ENCODE assay signal across 22 cellular contexts in the genomic region with DNA sequence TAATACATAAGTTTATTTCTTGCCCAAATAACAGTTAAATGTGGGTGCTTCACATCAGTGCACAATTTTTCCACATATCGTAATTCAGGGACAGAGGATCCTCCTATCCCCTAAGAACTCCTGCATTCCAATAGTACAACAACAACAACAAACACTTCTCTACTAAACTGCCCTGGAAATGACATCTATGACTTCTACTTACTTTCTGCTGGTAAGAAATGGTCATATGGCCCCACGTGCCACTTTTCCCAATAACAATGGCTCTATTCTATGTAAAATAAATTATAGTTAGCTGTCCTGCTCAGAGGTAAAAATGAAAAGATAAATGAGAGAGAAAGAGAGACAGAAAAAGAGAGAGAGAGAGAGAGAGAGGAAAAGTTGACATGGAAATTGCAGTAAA.
"Had no signal": no experiment of that assay in that cellular context is flagged by ENCODE, and none has a peak within 500 bp of the region (broad histone marks: within the 10 kb centered on the region; RNA-seq: fewer than 3 reads in every experiment).

No MANE protein-coding gene starts in this region.

- H3K27ac ChIP-seq: colonic mucosa, epithelial cell of prostate, esophagus squamous epithelium, gastroesophageal sphincter, heart left ventricle, left lung, lower lobe of right lung had no signal

- H3K27ac Mint-ChIP-seq: dendritic cell treated with granulocyte-macrophage colony-stimulating factor and Interleukin-4, amounts not matched to agents 40 ng/mL and 50 ng/mL, for 4 days; effector memory CD8-positive, alpha-beta T cell; endodermal cell; mesothelial cell of epicardium; naive B cell had no signal

- DNase-seq: colonic mucosa; cortex of kidney; effector CD8-positive, alpha-beta T cell; effector memory CD8-positive, alpha-beta T cell; endodermal cell; erythroblast; esophagus squamous epithelium; foreskin fibroblast; heart left ventricle; hippocampal formation; left cardiac atrium; left lung; left ventricle myocardium superior; lower lobe of right lung; mesenchymal stem cell; mucosa of descending colon; naive B cell had no signal

- H3K4me1 ChIP-seq: colonic mucosa, esophagus squamous epithelium, gastroesophageal sphincter, heart left ventricle, left lung, lower lobe of right lung had no signal

- H3K36me3 Mint-ChIP-seq: mesothelial cell of epicardium, naive B cell had no signal

- H3K27me3 ChIP-seq: colonic mucosa, esophagus squamous epithelium, gastroesophageal sphincter, heart left ventricle, left lung had no signal

- H3K4me1 Mint-ChIP-seq: endodermal cell, mesothelial cell of epicardium, naive B cell had no signal

- H3K4me3 Mint-ChIP-seq: dendritic cell treated with granulocyte-macrophage colony-stimulating factor and Interleukin-4, amounts not matched to agents 40 ng/mL and 50 ng/mL, for 4 days; effector memory CD8-positive, alpha-beta T cell; endodermal cell; mesothelial cell of epicardium; naive B cell had no signal

- H3K9me3 Mint-ChIP-seq: dendritic cell treated with granulocyte-macrophage colony-stimulating factor and Interleukin-4, amounts not matched to agents 40 ng/mL and 50 ng/mL, for 4 days; effector memory CD8-positive, alpha-beta T cell; endodermal cell; mesothelial cell of epicardium; naive B cell had no signal

- ATAC-seq: effector memory CD8-positive, alpha-beta T cell; esophagus mucosa; gastroesophageal sphincter; heart left ventricle; left cardiac atrium; left lung; left ventricle myocardium superior; lower lobe of right lung; mucosa of descending colon had no signal

- H3K36me3 ChIP-seq: colonic mucosa, esophagus squamous epithelium, gastroesophageal sphincter, heart left ventricle, left lung, lower lobe of right lung had no signal

- H3K9me3 ChIP-seq: colonic mucosa, esophagus squamous epithelium, gastroesophageal sphincter, heart left ventricle, left lung, lower lobe of right lung, mucosa of descending colon had no signal

- H3K27me3 Mint-ChIP-seq: dendritic cell treated with granulocyte-macrophage colony-stimulating factor and Interleukin-4, amounts not matched to agents 40 ng/mL and 50 ng/mL, for 4 days; effector memory CD8-positive, alpha-beta T cell; naive B cell had no signal

- H3K4me3 ChIP-seq: colonic mucosa, esophagus squamous epithelium, gastroesophageal sphincter, heart left ventricle, left lung, lower lobe of right lung, mucosa of descending colon had no signal
